In genomic region chr6:134436281-134436815, GRCh38 we compare ENCODE assay signal across 8 cellular contexts.
DNase-seq lines count a peak whose midpoint lies in the region; ATAC-seq lines count a peak whose summit lies in the region.

No MANE protein-coding gene starts in this region.

- peak overlapping the region; percentile 57 for H3K27ac ChIP-seq in muscle layer of duodenum (ENCODE audit: low read length)

- peaks cover 0 to 3% of the 10 kb centered on the region in 2 donors for H3K36me3 ChIP-seq in muscle layer of duodenum (ENCODE audit: control insufficient read depth in 1 of 2, insufficient read depth in 2 of 2, low read length in 2 of 2)

- H3K9me3 Mint-ChIP-seq in dendritic cell treated with granulocyte-macrophage colony-stimulating factor and Interleukin-4, amounts not matched to agents 40 ng/mL and 50 ng/mL, for 4 days: no peaks in the 10 kb centered on the region

- peak; percentile 91 for DNase-seq in COLO829 (ENCODE audit: low spot score)
- DNase-seq in HS-5 (ENCODE audit: low read depth): peak; percentile 95
- DNase-seq in activated CD4-positive, alpha-beta T cell treated with anti-CD3 and anti-CD28 coated beads for 24 hours (ENCODE audit: low read depth in 2 of 2): peak; percentile 54 to 57
- peak; percentile 98 for DNase-seq in stromal cell of bone marrow (ENCODE audit: low read depth)
- no peak for DNase-seq in DMS153 treated with DMSO at 0.1 percent for 48 hours (lab: John Stamatoyannopoulos, UW; ENCODE audit: unreplicated experiment)

- peak overlapping the region in 1 of 2 donors; percentile 12 for H3K4me3 ChIP-seq in muscle layer of duodenum (ENCODE audit: low read depth in 1 of 2, low read length in 2 of 2)

- H3K27ac Mint-ChIP-seq in dendritic cell treated with granulocyte-macrophage colony-stimulating factor and Interleukin-4, amounts not matched to agents 40 ng/mL and 50 ng/mL, for 4 days: peak overlapping the region; percentile 86

- ATAC-seq in GM21423 (IDR thresholded peaks at IDR 0.05; ENCODE audit: unreplicated experiment): peak; percentile 86

- H3K4me1 ChIP-seq in muscle layer of duodenum (ENCODE audit: control insufficient read depth in 1 of 2, insufficient read depth in 2 of 2, low read length in 2 of 2): no peaks in the 10 kb centered on the region

- intact Hi-C loops in dendritic cell treated with granulocyte-macrophage colony-stimulating factor and Interleukin-4, amounts not matched to agents 40 ng/mL and 50 ng/mL, for 4 days (cut with micrococcal nuclease): loop anchor here (2.0 to 5.0 kb wide), 7 partner anchors 14 to 262 kb away; no protein-coding TSS in a partner anchor

- no peak overlapping the region for H3K4me3 Mint-ChIP-seq in dendritic cell treated with granulocyte-macrophage colony-stimulating factor and Interleukin-4, amounts not matched to agents 40 ng/mL and 50 ng/mL, for 4 days

- no peaks in the 10 kb centered on the region for H3K9me3 ChIP-seq in muscle layer of duodenum (ENCODE audit: control insufficient read depth in 1 of 2, low read length in 2 of 2)

- H3K27me3 Mint-ChIP-seq in dendritic cell treated with granulocyte-macrophage colony-stimulating factor and Interleukin-4, amounts not matched to agents 40 ng/mL and 50 ng/mL, for 4 days: no peaks in the 10 kb centered on the region

- no peaks in the 10 kb centered on the region for H3K27me3 ChIP-seq in muscle layer of duodenum (ENCODE audit: low read depth, low read length)

- H3K4me1 Mint-ChIP-seq in dendritic cell treated with granulocyte-macrophage colony-stimulating factor and Interleukin-4, amounts not matched to agents 40 ng/mL and 50 ng/mL, for 4 days (ENCODE audit: low read depth): peaks cover 43% of the 10 kb centered on the region

- no peaks in the 10 kb centered on the region for H3K36me3 Mint-ChIP-seq in dendritic cell treated with granulocyte-macrophage colony-stimulating factor and Interleukin-4, amounts not matched to agents 40 ng/mL and 50 ng/mL, for 4 days (ENCODE audit: low read depth)
